In the genomic region with DNA sequence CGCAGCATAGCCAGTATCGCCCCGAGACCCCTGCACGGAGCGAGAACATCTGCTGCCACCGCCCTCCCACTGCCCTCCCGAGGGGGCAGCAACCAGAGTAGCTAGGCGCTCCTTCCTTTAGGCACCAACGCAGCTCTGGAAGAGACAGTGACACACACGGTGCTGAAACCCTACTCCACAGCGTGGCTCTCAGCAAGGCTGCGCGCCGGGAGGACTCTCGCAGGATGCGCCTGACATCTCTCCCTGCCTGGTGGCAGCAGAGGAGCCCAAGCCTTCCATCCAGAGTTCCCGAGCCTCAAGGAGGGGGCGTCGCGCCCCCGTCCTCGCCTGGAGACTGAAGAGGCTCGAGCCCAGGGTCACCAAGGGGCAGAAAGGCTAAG, we compare ENCODE assay signal across 1 cellular context.
TF ChIP-seq lines count a peak whose summit lies in the region.

No MANE protein-coding gene starts in this region.

TF ChIP-seq in H1, 55 proteins besides CTCF, POLR2A, EP300 and RAD21:
- TF ChIP-seq RXRA (IDR thresholded peaks at IDR 0.05; ENCODE audit: insufficient read depth, low read depth, low read length) (no peak), E2F6 (IDR thresholded peaks at IDR 0.05) (no peak), NRF1 (IDR thresholded peaks at IDR 0.05; ENCODE audit: low read depth, low read length) (no peak), NANOG (IDR thresholded peaks at IDR 0.05; ENCODE audit: insufficient read depth, low read depth, low read length, poor library complexity, severe bottlenecking) (no peak), CBX5 (IDR thresholded peaks at IDR 0.05; ENCODE audit: low read depth, low read length) (no peak), PHF8 (conservative IDR thresholded peaks at IDR 0.05; ENCODE audit: low read depth, low read length) (no peak), CHD2 (IDR thresholded peaks at IDR 0.05; ENCODE audit: low read length) (no peak), SUZ12 (IDR thresholded peaks at IDR 0.05; ENCODE audit: low read length) (no peak), CEBPB (IDR thresholded peaks at IDR 0.05; ENCODE audit: low read depth, low read length) (no peak), SP2 (IDR thresholded peaks at IDR 0.05; ENCODE audit: low read length) (no peak), GABPA (IDR thresholded peaks at IDR 0.05; ENCODE audit: borderline replicate concordance, insufficient read depth, low read length) (no peak), BACH1 (IDR thresholded peaks at IDR 0.05; ENCODE audit: low read length) (no peak), SAP30 (IDR thresholded peaks at IDR 0.05; ENCODE audit: insufficient read depth, insufficient replicate concordance, low read length) (no peak), SIN3A (conservative IDR thresholded peaks at IDR 0.05 in 1 of 2, IDR thresholded peaks at IDR 0.05 in 1 of 2; ENCODE audit: low read depth in 1 of 2, low read length in 2 of 2) (no peak), FOSL1 (IDR thresholded peaks at IDR 0.05; ENCODE audit: insufficient read depth, low read depth, low read length) (no peak), TBP (IDR thresholded peaks at IDR 0.05; ENCODE audit: low read depth, low read length) (no peak)
